ENCODE assay signal across 2 cellular contexts in the genomic region with DNA sequence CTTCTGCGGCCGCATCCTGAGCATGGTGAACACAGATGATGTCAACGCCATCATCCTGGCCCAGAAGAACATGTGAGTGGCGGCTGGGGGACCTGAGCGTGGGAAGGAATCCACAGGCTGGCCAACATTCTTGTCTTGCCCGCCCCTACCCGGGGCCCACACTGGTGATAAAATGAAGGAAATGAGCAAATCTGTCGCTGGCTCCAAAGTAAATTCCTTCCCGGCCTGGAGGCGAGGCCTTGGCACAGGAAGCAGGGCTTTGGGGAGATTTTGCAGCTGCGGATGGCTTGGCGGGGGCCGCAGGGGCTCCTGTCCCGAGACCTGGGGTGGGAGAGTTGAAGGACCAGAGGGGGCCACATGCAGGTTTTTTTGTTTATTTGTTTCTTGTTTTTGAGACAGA.
TF ChIP-seq lines count a peak whose summit lies in the region.

No MANE protein-coding gene starts in this region.

TF ChIP-seq in liver, 16 proteins besides CTCF, POLR2A, EP300 and RAD21:
- TF ChIP-seq NR2F2 (IDR thresholded peaks at IDR 0.05) (peak; percentile 19), FOXA2 (IDR thresholded peaks at IDR 0.05) (no peak), YY1 (IDR thresholded peaks at IDR 0.05) (no peak), HNF4A (conservative IDR thresholded peaks at IDR 0.05) (no peak), SP1 (IDR thresholded peaks at IDR 0.05) (no peak)
- TF ChIP-seq, protein P1, sequence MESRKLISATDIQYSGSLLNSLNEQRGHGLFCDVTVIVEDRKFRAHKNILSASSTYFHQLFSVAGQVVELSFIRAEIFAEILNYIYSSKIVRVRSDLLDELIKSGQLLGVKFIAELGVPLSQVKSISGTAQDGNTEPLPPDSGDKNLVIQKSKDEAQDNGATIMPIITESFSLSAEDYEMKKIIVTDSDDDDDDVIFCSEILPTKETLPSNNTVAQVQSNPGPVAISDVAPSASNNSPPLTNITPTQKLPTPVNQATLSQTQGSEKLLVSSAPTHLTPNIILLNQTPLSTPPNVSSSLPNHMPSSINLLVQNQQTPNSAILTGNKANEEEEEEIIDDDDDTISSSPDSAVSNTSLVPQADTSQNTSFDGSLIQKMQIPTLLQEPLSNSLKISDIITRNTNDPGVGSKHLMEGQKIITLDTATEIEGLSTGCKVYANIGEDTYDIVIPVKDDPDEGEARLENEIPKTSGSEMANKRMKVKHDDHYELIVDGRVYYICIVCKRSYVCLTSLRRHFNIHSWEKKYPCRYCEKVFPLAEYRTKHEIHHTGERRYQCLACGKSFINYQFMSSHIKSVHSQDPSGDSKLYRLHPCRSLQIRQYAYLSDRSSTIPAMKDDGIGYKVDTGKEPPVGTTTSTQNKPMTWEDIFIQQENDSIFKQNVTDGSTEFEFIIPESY (IDR thresholded peaks at IDR 0.05), result no peak
- TF ChIP-seq, protein P2, sequence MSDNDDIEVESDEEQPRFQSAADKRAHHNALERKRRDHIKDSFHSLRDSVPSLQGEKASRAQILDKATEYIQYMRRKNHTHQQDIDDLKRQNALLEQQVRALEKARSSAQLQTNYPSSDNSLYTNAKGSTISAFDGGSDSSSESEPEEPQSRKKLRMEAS (IDR thresholded peaks at IDR 0.05), result no peak
- TF ChIP-seq, protein P3, sequence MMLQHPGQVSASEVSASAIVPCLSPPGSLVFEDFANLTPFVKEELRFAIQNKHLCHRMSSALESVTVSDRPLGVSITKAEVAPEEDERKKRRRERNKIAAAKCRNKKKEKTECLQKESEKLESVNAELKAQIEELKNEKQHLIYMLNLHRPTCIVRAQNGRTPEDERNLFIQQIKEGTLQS (IDR thresholded peaks at IDR 0.05), result no peak
TF ChIP-seq in liver: peak in this region for 1.

TF ChIP-seq in HepG2, 621 proteins besides CTCF, POLR2A, EP300 and RAD21:
- TF ChIP-seq BRD4 (CRISPR knock-in tag; IDR thresholded peaks at IDR 0.05) (no peak), HOXA9 (CRISPR knock-in tag; IDR thresholded peaks at IDR 0.05; ENCODE audit: borderline replicate concordance) (no peak), TCF7L2 (IDR thresholded peaks at IDR 0.05; ENCODE audit: low read depth, low read length) (no peak)
